In genomic region chr12:12216349-12217017, GRCh38 we compare ENCODE assay signal across 1 cellular context.
TF ChIP-seq lines count a peak whose summit lies in the region.

No MANE protein-coding gene starts in this region.

TF ChIP-seq in GM12878, 131 proteins besides CTCF, POLR2A, EP300 and RAD21:
- no peak for TF ChIP-seq ZNF687 (IDR thresholded peaks at IDR 0.05)
- TF ChIP-seq SKIL (IDR thresholded peaks at IDR 0.05; ENCODE audit: low read depth, poor library complexity, severe bottlenecking) = no peak
- TF ChIP-seq IKZF2 (IDR thresholded peaks at IDR 0.05) = 0 out of 4 replicates have a peak, but pooled peaks of 1 of the 2 experiments have one; percentile 39
- no peak for TF ChIP-seq NR2F1 (conservative IDR thresholded peaks at IDR 0.05)
